1 cellular context compared by ENCODE assay signal in the genomic region with DNA sequence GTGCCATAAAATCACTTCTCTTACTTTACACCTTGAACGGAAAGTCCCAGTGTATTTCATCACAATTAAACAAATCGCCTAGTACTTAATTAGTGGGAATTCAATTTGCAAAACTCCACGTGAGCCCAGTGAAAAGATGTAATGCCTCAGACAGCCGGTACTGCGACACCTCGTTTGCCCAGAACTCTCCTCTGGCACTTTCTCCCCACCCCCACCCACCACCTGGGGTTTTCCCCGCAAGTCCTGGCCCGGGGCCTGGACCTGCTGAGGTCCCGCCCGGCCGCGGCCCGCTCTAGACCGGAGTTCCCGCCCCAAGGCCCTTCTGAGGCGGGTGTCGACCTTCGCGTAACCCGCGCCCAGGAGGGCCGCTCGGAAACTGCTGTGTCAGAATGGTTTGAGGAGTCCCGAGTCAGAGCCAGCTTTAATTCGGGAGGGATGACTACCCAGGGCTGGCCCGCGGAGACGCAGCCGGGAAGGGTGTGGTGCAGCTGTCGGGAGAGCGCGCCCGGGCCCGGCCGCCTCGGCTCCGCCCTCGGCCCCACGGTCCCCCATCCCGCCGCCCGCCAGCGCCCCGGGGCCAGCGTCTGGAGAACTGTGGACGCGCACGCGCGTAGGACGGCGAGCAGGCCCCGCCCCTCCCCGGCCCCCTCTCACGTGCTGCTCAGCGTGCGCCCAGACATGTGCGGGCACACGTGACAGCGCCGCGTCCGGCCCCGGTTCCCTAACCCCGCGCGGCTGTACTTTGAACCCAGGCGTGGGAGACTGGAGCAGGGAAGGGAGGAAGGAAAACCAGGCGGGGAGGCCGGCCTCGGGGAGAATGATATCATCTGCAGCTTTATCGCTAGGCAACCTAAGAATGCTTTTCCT.
TF ChIP-seq lines count a peak whose summit lies in the region.

No MANE protein-coding gene starts in this region.

TF ChIP-seq in HEK293, 187 proteins besides CTCF, POLR2A, EP300 and RAD21 (continued from another document and continues in another):
- TF ChIP-seq, protein P1, sequence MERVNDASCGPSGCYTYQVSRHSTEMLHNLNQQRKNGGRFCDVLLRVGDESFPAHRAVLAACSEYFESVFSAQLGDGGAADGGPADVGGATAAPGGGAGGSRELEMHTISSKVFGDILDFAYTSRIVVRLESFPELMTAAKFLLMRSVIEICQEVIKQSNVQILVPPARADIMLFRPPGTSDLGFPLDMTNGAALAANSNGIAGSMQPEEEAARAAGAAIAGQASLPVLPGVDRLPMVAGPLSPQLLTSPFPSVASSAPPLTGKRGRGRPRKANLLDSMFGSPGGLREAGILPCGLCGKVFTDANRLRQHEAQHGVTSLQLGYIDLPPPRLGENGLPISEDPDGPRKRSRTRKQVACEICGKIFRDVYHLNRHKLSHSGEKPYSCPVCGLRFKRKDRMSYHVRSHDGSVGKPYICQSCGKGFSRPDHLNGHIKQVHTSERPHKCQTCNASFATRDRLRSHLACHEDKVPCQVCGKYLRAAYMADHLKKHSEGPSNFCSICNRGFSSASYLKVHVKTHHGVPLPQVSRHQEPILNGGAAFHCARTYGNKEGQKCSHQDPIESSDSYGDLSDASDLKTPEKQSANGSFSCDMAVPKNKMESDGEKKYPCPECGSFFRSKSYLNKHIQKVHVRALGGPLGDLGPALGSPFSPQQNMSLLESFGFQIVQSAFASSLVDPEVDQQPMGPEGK (tag by site-specific recombination; IDR thresholded peaks at IDR 0.05): peak; percentile 92
- TF ChIP-seq ZNF501 (tag by site-specific recombination; IDR thresholded peaks at IDR 0.05) (peak; percentile 26; the same call in 1 of the 2 replicates), ZNF600 (tag by site-specific recombination; IDR thresholded peaks at IDR 0.05) (peak; percentile 92), ZNF335 (tag by site-specific recombination; conservative IDR thresholded peaks at IDR 0.05) (peak; percentile 53), ZXDB (tag by site-specific recombination; IDR thresholded peaks at IDR 0.05) (peak; percentile 77), GLIS1 (tag by site-specific recombination; IDR thresholded peaks at IDR 0.05) (peak; percentile 80), SALL2 (tag by site-specific recombination; IDR thresholded peaks at IDR 0.05; ENCODE audit: borderline replicate concordance) (no peak), ZNF521 (tag by site-specific recombination; IDR thresholded peaks at IDR 0.05) (no peak), ZNF792 (tag by site-specific recombination; IDR thresholded peaks at IDR 0.05) (0 out of 2 replicates have a peak, but pooled peaks have one; percentile 29), ZNF16 (tag by site-specific recombination; IDR thresholded peaks at IDR 0.05; ENCODE audit: low read depth) (no peak), ZNF391 (tag by site-specific recombination; IDR thresholded peaks at IDR 0.05; ENCODE audit: borderline replicate concordance, low read depth) (peak; percentile 19; the same call in 1 of the 2 replicates), ZNF677 (tag by site-specific recombination; IDR thresholded peaks at IDR 0.05) (no peak), ZNF416 (tag by site-specific recombination; IDR thresholded peaks at IDR 0.05) (no peak), ZNF785 (tag by site-specific recombination; IDR thresholded peaks at IDR 0.05) (no peak), ZNF843 (tag by site-specific recombination; IDR thresholded peaks at IDR 0.05) (peak; percentile 78), ZNF747 (tag by site-specific recombination; IDR thresholded peaks at IDR 0.05) (no peak), ZNF274 (IDR thresholded peaks at IDR 0.05; ENCODE audit: low read length) (no peak), ZNF274 (tag by site-specific recombination; IDR thresholded peaks at IDR 0.05; ENCODE audit: borderline replicate concordance) (no peak), ZSCAN16 (tag by site-specific recombination; IDR thresholded peaks at IDR 0.05) (no peak), ZNF473 (tag by site-specific recombination; IDR thresholded peaks at IDR 0.05) (no peak), ZNF830 (tag by site-specific recombination; IDR thresholded peaks at IDR 0.05; ENCODE audit: low read depth) (no peak), HOXA7 (CRISPR knock-in tag; IDR thresholded peaks at IDR 0.05; ENCODE audit: borderline replicate concordance) (no peak), KLF16 (tag by site-specific recombination; IDR thresholded peaks at IDR 0.05) (0 out of 2 replicates have a peak, but pooled peaks have one; percentile 48), ZNF571 (tag by site-specific recombination; IDR thresholded peaks at IDR 0.05) (no peak), ZNF624 (tag by site-specific recombination; IDR thresholded peaks at IDR 0.05) (no peak), GFI1B (tag by site-specific recombination; IDR thresholded peaks at IDR 0.05) (no peak), ZNF776 (tag by site-specific recombination; IDR thresholded peaks at IDR 0.05; ENCODE audit: borderline replicate concordance) (no peak), ZNF549 (tag by site-specific recombination; IDR thresholded peaks at IDR 0.05) (no peak)
- TF ChIP-seq, protein P2, sequence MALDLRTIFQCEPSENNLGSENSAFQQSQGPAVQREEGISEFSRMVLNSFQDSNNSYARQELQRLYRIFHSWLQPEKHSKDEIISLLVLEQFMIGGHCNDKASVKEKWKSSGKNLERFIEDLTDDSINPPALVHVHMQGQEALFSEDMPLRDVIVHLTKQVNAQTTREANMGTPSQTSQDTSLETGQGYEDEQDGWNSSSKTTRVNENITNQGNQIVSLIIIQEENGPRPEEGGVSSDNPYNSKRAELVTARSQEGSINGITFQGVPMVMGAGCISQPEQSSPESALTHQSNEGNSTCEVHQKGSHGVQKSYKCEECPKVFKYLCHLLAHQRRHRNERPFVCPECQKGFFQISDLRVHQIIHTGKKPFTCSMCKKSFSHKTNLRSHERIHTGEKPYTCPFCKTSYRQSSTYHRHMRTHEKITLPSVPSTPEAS (tag by site-specific recombination; IDR thresholded peaks at IDR 0.05): no peak
- TF ChIP-seq, protein P3, sequence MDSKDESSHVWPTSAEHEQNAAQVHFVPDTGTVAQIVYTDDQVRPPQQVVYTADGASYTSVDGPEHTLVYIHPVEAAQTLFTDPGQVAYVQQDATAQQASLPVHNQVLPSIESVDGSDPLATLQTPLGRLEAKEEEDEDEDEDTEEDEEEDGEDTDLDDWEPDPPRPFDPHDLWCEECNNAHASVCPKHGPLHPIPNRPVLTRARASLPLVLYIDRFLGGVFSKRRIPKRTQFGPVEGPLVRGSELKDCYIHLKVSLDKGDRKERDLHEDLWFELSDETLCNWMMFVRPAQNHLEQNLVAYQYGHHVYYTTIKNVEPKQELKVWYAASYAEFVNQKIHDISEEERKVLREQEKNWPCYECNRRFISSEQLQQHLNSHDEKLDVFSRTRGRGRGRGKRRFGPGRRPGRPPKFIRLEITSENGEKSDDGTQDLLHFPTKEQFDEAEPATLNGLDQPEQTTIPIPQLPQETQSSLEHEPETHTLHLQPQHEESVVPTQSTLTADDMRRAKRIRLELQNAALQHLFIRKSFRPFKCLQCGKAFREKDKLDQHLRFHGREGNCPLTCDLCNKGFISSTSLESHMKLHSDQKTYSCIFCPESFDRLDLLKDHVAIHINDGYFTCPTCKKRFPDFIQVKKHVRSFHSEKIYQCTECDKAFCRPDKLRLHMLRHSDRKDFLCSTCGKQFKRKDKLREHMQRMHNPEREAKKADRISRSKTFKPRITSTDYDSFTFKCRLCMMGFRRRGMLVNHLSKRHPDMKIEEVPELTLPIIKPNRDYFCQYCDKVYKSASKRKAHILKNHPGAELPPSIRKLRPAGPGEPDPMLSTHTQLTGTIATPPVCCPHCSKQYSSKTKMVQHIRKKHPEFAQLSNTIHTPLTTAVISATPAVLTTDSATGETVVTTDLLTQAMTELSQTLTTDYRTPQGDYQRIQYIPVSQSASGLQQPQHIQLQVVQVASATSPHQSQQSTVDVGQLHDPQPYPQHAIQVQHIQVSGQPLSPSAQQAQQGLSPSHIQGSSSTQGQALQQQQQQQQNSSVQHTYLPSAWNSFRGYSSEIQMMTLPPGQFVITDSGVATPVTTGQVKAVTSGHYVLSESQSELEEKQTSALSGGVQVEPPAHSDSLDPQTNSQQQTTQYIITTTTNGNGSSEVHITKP (tag by site-specific recombination; IDR thresholded peaks at IDR 0.05): peak; percentile 68
- TF ChIP-seq, protein P4, sequence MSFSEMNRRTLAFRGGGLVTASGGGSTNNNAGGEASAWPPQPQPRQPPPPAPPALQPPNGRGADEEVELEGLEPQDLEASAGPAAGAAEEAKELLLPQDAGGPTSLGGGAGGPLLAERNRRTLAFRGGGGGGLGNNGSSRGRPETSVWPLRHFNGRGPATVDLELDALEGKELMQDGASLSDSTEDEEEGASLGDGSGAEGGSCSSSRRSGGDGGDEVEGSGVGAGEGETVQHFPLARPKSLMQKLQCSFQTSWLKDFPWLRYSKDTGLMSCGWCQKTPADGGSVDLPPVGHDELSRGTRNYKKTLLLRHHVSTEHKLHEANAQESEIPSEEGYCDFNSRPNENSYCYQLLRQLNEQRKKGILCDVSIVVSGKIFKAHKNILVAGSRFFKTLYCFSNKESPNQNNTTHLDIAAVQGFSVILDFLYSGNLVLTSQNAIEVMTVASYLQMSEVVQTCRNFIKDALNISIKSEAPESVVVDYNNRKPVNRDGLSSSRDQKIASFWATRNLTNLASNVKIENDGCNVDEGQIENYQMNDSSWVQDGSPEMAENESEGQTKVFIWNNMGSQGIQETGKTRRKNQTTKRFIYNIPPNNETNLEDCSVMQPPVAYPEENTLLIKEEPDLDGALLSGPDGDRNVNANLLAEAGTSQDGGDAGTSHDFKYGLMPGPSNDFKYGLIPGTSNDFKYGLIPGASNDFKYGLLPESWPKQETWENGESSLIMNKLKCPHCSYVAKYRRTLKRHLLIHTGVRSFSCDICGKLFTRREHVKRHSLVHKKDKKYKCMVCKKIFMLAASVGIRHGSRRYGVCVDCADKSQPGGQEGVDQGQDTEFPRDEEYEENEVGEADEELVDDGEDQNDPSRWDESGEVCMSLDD (tag by site-specific recombination; IDR thresholded peaks at IDR 0.05): peak; percentile 49; the same call in 1 of the 2 replicates
- TF ChIP-seq, protein P5, sequence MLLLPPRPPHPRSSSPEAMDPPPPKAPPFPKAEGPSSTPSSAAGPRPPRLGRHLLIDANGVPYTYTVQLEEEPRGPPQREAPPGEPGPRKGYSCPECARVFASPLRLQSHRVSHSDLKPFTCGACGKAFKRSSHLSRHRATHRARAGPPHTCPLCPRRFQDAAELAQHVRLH (tag by site-specific recombination; IDR thresholded peaks at IDR 0.05): no peak
- TF ChIP-seq, protein P6, sequence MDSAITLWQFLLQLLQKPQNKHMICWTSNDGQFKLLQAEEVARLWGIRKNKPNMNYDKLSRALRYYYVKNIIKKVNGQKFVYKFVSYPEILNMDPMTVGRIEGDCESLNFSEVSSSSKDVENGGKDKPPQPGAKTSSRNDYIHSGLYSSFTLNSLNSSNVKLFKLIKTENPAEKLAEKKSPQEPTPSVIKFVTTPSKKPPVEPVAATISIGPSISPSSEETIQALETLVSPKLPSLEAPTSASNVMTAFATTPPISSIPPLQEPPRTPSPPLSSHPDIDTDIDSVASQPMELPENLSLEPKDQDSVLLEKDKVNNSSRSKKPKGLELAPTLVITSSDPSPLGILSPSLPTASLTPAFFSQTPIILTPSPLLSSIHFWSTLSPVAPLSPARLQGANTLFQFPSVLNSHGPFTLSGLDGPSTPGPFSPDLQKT (IDR thresholded peaks at IDR 0.05; ENCODE audit: borderline replicate concordance, low read depth, low read length): no peak
- TF ChIP-seq, protein P7, sequence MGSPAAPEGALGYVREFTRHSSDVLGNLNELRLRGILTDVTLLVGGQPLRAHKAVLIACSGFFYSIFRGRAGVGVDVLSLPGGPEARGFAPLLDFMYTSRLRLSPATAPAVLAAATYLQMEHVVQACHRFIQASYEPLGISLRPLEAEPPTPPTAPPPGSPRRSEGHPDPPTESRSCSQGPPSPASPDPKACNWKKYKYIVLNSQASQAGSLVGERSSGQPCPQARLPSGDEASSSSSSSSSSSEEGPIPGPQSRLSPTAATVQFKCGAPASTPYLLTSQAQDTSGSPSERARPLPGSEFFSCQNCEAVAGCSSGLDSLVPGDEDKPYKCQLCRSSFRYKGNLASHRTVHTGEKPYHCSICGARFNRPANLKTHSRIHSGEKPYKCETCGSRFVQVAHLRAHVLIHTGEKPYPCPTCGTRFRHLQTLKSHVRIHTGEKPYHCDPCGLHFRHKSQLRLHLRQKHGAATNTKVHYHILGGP (tag by site-specific recombination; IDR thresholded peaks at IDR 0.05): no peak
- TF ChIP-seq, protein P8, sequence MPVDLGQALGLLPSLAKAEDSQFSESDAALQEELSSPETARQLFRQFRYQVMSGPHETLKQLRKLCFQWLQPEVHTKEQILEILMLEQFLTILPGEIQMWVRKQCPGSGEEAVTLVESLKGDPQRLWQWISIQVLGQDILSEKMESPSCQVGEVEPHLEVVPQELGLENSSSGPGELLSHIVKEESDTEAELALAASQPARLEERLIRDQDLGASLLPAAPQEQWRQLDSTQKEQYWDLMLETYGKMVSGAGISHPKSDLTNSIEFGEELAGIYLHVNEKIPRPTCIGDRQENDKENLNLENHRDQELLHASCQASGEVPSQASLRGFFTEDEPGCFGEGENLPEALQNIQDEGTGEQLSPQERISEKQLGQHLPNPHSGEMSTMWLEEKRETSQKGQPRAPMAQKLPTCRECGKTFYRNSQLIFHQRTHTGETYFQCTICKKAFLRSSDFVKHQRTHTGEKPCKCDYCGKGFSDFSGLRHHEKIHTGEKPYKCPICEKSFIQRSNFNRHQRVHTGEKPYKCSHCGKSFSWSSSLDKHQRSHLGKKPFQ (tag by site-specific recombination; IDR thresholded peaks at IDR 0.05): no peak
- TF ChIP-seq, protein P9, sequence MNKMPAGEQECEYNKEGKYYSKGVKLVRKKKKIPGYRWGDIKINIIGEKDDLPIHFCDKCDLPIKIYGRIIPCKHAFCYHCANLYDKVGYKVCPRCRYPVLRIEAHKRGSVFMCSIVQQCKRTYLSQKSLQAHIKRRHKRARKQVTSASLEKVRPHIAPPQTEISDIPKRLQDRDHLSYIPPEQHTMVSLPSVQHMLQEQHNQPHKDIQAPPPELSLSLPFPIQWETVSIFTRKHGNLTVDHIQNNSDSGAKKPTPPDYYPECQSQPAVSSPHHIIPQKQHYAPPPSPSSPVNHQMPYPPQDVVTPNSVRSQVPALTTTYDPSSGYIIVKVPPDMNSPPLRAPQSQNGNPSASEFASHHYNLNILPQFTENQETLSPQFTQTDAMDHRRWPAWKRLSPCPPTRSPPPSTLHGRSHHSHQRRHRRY (tag by site-specific recombination; IDR thresholded peaks at IDR 0.05): no peak
- TF ChIP-seq, protein P10, sequence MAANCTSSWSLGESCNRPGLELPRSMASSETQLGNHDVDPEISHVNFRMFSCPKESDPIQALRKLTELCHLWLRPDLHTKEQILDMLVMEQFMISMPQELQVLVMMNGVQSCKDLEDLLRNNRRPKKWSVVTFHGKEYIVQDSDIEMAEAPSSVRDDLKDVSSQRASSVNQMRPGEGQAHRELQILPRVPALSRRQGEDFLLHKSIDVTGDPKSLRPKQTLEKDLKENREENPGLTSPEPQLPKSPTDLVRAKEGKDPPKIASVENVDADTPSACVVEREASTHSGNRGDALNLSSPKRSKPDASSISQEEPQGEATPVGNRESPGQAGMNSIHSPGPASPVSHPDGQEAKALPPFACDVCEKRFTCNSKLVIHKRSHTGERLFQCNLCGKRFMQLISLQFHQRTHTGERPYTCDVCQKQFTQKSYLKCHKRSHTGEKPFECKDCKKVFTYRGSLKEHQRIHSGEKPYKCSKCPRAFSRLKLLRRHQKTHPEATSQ (tag by site-specific recombination; IDR thresholded peaks at IDR 0.05): peak; percentile 80; the same call in 1 of the 2 replicates
- TF ChIP-seq, protein P11, sequence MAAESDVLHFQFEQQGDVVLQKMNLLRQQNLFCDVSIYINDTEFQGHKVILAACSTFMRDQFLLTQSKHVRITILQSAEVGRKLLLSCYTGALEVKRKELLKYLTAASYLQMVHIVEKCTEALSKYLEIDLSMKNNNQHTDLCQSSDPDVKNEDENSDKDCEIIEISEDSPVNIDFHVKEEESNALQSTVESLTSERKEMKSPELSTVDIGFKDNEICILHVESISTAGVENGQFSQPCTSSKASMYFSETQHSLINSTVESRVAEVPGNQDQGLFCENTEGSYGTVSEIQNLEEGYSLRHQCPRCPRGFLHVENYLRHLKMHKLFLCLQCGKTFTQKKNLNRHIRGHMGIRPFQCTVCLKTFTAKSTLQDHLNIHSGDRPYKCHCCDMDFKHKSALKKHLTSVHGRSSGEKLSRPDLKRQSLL (tag by site-specific recombination; IDR thresholded peaks at IDR 0.05): no peak; the same call in none of the 2 replicates
